1 cellular context compared by ENCODE assay signal in the genomic region with DNA sequence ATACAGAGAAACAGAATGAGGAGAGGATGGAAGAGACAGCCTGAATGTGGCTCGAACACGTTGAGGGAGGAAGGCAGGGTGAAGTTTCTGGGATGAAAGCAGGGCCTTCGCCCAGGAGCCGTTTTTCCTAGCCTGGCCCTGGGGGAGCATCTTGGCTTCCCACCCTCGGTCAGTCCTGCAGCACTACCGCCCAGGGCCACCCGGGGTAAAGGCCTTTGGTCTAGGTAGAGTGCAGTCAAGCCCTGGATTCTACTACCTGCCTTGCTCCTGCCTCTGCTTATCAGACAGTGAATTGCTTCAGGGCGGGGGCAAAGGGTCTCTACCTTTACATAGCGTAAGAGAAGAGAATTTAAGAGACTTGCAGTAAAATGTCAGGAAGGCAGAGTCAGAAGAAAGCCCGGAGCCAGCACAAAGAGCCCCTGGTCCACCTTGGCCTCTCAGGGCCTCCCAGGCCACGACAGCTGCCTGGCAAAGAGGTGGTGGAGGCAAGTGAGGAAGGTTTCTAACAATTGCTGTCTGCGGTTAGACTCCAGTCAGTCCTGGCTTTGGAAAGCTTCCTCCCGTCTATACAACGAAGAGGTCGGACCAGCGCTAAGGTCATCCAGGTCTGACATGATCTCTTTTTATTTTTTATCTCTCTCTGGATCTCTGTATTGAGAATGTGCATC.
TF ChIP-seq lines count a peak whose summit lies in the region.

No MANE protein-coding gene starts in this region.

TF ChIP-seq in GM23338, 12 proteins besides CTCF, POLR2A, EP300 and RAD21 (continued from another document):
- TF ChIP-seq, protein P1, sequence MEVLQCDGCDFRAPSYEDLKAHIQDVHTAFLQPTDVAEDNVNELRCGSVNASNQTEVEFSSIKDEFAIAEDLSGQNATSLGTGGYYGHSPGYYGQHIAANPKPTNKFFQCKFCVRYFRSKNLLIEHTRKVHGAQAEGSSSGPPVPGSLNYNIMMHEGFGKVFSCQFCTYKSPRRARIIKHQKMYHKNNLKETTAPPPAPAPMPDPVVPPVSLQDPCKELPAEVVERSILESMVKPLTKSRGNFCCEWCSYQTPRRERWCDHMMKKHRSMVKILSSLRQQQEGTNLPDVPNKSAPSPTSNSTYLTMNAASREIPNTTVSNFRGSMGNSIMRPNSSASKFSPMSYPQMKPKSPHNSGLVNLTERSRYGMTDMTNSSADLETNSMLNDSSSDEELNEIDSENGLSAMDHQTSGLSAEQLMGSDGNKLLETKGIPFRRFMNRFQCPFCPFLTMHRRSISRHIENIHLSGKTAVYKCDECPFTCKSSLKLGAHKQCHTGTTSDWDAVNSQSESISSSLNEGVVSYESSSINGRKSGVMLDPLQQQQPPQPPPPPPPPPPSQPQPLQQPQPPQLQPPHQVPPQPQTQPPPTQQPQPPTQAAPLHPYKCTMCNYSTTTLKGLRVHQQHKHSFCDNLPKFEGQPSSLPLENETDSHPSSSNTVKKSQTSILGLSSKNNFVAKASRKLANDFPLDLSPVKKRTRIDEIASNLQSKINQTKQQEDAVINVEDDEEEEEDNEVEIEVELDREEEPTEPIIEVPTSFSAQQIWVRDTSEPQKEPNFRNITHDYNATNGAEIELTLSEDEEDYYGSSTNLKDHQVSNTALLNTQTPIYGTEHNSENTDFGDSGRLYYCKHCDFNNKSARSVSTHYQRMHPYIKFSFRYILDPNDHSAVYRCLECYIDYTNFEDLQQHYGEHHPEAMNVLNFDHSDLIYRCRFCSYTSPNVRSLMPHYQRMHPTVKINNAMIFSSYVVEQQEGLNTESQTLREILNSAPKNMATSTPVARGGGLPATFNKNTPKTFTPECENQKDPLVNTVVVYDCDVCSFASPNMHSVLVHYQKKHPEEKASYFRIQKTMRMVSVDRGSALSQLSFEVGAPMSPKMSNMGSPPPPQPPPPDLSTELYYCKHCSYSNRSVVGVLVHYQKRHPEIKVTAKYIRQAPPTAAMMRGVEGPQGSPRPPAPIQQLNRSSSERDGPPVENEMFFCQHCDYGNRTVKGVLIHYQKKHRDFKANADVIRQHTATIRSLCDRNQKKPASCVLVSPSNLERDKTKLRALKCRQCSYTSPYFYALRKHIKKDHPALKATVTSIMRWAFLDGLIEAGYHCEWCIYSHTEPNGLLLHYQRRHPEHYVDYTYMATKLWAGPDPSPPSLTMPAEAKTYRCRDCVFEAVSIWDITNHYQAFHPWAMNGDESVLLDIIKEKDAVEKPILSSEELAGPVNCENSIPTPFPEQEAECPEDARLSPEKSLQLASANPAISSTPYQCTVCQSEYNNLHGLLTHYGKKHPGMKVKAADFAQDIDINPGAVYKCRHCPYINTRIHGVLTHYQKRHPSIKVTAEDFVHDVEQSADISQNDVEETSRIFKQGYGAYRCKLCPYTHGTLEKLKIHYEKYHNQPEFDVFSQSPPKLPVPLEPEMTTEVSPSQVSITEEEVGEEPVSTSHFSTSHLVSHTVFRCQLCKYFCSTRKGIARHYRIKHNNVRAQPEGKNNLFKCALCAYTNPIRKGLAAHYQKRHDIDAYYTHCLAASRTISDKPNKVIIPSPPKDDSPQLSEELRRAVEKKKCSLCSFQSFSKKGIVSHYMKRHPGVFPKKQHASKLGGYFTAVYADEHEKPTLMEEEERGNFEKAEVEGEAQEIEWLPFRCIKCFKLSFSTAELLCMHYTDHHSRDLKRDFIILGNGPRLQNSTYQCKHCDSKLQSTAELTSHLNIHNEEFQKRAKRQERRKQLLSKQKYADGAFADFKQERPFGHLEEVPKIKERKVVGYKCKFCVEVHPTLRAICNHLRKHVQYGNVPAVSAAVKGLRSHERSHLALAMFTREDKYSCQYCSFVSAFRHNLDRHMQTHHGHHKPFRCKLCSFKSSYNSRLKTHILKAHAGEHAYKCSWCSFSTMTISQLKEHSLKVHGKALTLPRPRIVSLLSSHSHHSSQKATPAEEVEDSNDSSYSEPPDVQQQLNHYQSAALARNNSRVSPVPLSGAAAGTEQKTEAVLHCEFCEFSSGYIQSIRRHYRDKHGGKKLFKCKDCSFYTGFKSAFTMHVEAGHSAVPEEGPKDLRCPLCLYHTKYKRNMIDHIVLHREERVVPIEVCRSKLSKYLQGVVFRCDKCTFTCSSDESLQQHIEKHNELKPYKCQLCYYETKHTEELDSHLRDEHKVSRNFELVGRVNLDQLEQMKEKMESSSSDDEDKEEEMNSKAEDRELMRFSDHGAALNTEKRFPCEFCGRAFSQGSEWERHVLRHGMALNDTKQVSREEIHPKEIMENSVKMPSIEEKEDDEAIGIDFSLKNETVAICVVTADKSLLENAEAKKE (CRISPR knock-in tag; IDR thresholded peaks at IDR 0.05), result no peak
- TF ChIP-seq ZNF331 (CRISPR knock-in tag; IDR thresholded peaks at IDR 0.05; ENCODE audit: low read depth) (no peak), ZNF114 (CRISPR knock-in tag; IDR thresholded peaks at IDR 0.05) (no peak), STAT1 (IDR thresholded peaks at IDR 0.05; ENCODE audit: unreplicated experiment) (no peak)
